ENCODE assay signal across 18 cellular contexts in the genomic region with DNA sequence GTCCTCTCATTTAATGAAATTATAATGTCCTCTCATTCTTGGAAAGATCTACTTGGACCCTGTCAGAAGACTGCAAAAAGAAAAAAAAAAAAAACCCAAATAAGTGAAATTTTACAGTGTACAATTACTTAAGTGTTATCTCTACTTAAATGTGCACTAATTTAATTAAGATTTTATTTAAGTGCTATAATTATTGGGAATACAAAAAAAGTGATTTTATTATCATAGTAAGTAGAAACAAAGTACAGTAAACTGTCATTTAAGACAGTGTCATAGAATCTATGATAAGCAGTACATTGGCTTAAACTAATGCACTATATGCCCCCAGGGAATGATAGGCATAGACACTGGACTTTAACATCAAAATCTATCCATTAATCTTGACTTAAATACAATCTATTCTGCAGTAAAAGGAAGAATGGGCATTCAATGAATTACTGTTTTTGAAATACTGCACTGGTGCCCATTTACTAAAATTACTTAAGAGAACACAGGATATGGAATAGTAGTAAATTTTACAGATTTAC. TPM values are rescaled to one million over a fixed set of nuclear protein-coding genes. Genes with fewer than 3 reads are reported as not detected.
DNase-seq lines count a peak whose midpoint lies in the region; ATAC-seq and TF ChIP-seq lines count a peak whose summit lies in the region.
"Had no signal": no experiment of that assay in that cellular context is flagged by ENCODE, and none has a peak within 500 bp of the region (broad histone marks: within the 10 kb centered on the region; RNA-seq: fewer than 3 reads in every experiment).

No MANE protein-coding gene starts in this region.

- H3F3A ChIP-seq in GM23338 (replicated peaks; ENCODE audit: low read depth): no peaks in the 10 kb centered on the region

- H3K4me1 ChIP-seq in BE2C (peaks cover 42% of the 10 kb centered on the region), GM23338 (ENCODE audit: insufficient read depth) (peaks cover 9% of the 10 kb centered on the region)
- H3K4me1 ChIP-seq: A549 had no signal

- H3K36me3 ChIP-seq in BE2C (no peaks in the 10 kb centered on the region), GM23338 (ENCODE audit: insufficient read depth) (no peaks in the 10 kb centered on the region), SK-N-MC (ENCODE audit: insufficient read depth, low read length) (no peaks in the 10 kb centered on the region)

- TF ChIP-seq CTCF in BE2C (IDR thresholded peaks at IDR 0.05; ENCODE audit: low read depth, low read length) (no peak), GM23338 (conservative IDR thresholded peaks at IDR 0.05; ENCODE audit: low read depth in 2 of 2) (no peak), glutamatergic neuron (IDR thresholded peaks at IDR 0.05; ENCODE audit: partially characterized antibody, unreplicated experiment) (no peak)

- H3K4me1 Mint-ChIP-seq in GM23338 (peaks cover 15% of the 10 kb centered on the region; the same call in 2 of the 3 replicates), glutamatergic neuron (ENCODE audit: low read depth, unreplicated experiment) (peaks cover 37% of the 10 kb centered on the region)
- H3K4me1 Mint-ChIP-seq: CD14-positive monocyte had no signal

- H3K9ac ChIP-seq in SK-N-MC (ENCODE audit: insufficient read length): no peak overlapping the region

- no peaks in the 10 kb centered on the region for H3K27me3 ChIP-seq in BE2C
- H3K27me3 ChIP-seq in GM23338 (ENCODE audit: insufficient read depth): no peaks in the 10 kb centered on the region

- H3K4me2 ChIP-seq in GM23338: no peak overlapping the region
- H3K4me2 ChIP-seq: A549 had no signal

- DNase-seq in BE2C: peak; percentile 44
- no peak for DNase-seq in GM23338 (ENCODE audit: low spot score)
- no peak for DNase-seq in SK-N-MC (ENCODE audit: low read depth, low spot score)
- DNase-seq in glutamatergic neuron: no peak
- DNase-seq in globus pallidus (ENCODE audit: low spot score): no peak
- DNase-seq in head of caudate nucleus: no peak
- DNase-seq: CD8-positive, alpha-beta T cell; DMS153; DND-41; GDM1; GOT3; H9; IMR-90 had no signal

- H3K9me3 Mint-ChIP-seq in GM23338 (no peaks in the 10 kb centered on the region), glutamatergic neuron (ENCODE audit: unreplicated experiment) (peaks cover 4% of the 10 kb centered on the region)
- H3K9me3 Mint-ChIP-seq: CD14-positive monocyte; CD8-positive, alpha-beta T cell; H9 had no signal

- no peaks in the 10 kb centered on the region for H3K36me3 Mint-ChIP-seq in GM23338 (ENCODE audit: low read depth)
- H3K36me3 Mint-ChIP-seq in glutamatergic neuron (ENCODE audit: unreplicated experiment): no peaks in the 10 kb centered on the region
- H3K36me3 Mint-ChIP-seq: CD14-positive monocyte had no signal

- no peak overlapping the region for H2AFZ ChIP-seq in GM23338

- no peak overlapping the region for H3K4me3 ChIP-seq in BE2C (ENCODE audit: low read depth, low read length)
- H3K4me3 ChIP-seq in GM23338: no peak overlapping the region
- H3K4me3 ChIP-seq in SK-N-MC: no peak overlapping the region
- H3K4me3 ChIP-seq: A549 had no signal

- no peak for ATAC-seq in GM23338
- ATAC-seq in GM21367 (IDR thresholded peaks at IDR 0.05; ENCODE audit: unreplicated experiment): no peak
- ATAC-seq: A549; CD8-positive, alpha-beta T cell had no signal

- H3K27ac ChIP-seq in GM23338 (ENCODE audit: low read depth): no peak overlapping the region
- H3K27ac ChIP-seq in SK-N-MC: peak overlapping the region; percentile 17; the same call in 1 of the 2 replicates
- H3K27ac ChIP-seq: A549 had no signal

- H3K79me2 ChIP-seq in GM23338 (replicated peaks; ENCODE audit: insufficient read depth): no peaks in the 10 kb centered on the region

- intact Hi-C loops in head of caudate nucleus (cut with DNase I): no loop called here

- H3K9me3 ChIP-seq in BE2C (no peaks in the 10 kb centered on the region), SK-N-MC (ENCODE audit: low read depth, low read length) (no peaks in the 10 kb centered on the region)
- H3K9me3 ChIP-seq: A549 had no signal

- no peaks in the 10 kb centered on the region for H4K20me1 ChIP-seq in GM23338 (replicated peaks; ENCODE audit: insufficient read depth)

- no peak overlapping the region for H3K4me3 Mint-ChIP-seq in GM23338
- H3K4me3 Mint-ChIP-seq in glutamatergic neuron (ENCODE audit: unreplicated experiment): peak overlapping the region; percentile 56
- H3K4me3 Mint-ChIP-seq: CD14-positive monocyte; CD8-positive, alpha-beta T cell; H9 had no signal

- H3K27me3 Mint-ChIP-seq in GM23338 (ENCODE audit: insufficient read depth, low read depth, poor library complexity): no peaks in the 10 kb centered on the region
- no peaks in the 10 kb centered on the region for H3K27me3 Mint-ChIP-seq in glutamatergic neuron (ENCODE audit: unreplicated experiment)

- H3K27ac Mint-ChIP-seq in GM23338 (0 out of 2 replicates have a peak overlapping the region, but pooled peaks have one; percentile 83), glutamatergic neuron (ENCODE audit: unreplicated experiment) (peak overlapping the region; percentile 87)
- H3K27ac Mint-ChIP-seq: CD14-positive monocyte; CD8-positive, alpha-beta T cell had no signal

- no peaks in the 10 kb centered on the region for H3K9me2 ChIP-seq in GM23338 (ENCODE audit: insufficient read depth)

TF ChIP-seq in GM23338, 12 proteins besides CTCF, POLR2A, EP300 and RAD21 (continues in another document):
- no peak for TF ChIP-seq ZNF331 (CRISPR knock-in tag; IDR thresholded peaks at IDR 0.05; ENCODE audit: low read depth)
- TF ChIP-seq STAT1 (IDR thresholded peaks at IDR 0.05; ENCODE audit: unreplicated experiment): no peak
- TF ChIP-seq CREB1 (CRISPR knock-in tag; IDR thresholded peaks at IDR 0.05; ENCODE audit: low read depth): no peak
- TF ChIP-seq REST (IDR thresholded peaks at IDR 0.05; ENCODE audit: unreplicated experiment): no peak
- TF ChIP-seq NANOG (IDR thresholded peaks at IDR 0.05; ENCODE audit: borderline replicate concordance): no peak
- TF ChIP-seq ZNF114 (CRISPR knock-in tag; IDR thresholded peaks at IDR 0.05): no peak
- no peak for TF ChIP-seq JUNB (IDR thresholded peaks at IDR 0.05; ENCODE audit: unreplicated experiment)

RNA-seq across cellular contexts. Expression of gene INSM2, which starts 23.3 kb away (rescaled TPM):
- 276 TPM for polyA plus RNA-seq in BE2C (2012; ENCODE audit: insufficient read depth, insufficient read length, low read depth)
- not detected in 2 replicates for total RNA-seq in GM23338 (2014; rRNA removed; shearing (Covaris generic))
- polyA plus RNA-seq in GM23338 (2016; fragmentation: Nextera tagmentation; extraction: Ambion mirVana): not detected in 2 replicates
- total RNA-seq in glutamatergic neuron (ENCODE audit: unreplicated experiment): 21.7 TPM
- total RNA-seq: CD8-positive, alpha-beta T cell; H9; IMR-90 had no signal
- polyA plus RNA-seq: A549, AG04450, BJ, CD14-positive monocyte, IMR-90 had no signal

Comparison
In these comparisons a context has a peak if more than half of its experiments do, and no peak if none do; other contexts are left out.
1. RNA of gene INSM2, which starts 23.3 kb away (total RNA-seq): 21.7 TPM in glutamatergic neuron (single experiment); not detected in GM23338; every median in the first group is over 10 times any median in the second.